ENCODE assay signal across 8 cellular contexts in the genomic region with DNA sequence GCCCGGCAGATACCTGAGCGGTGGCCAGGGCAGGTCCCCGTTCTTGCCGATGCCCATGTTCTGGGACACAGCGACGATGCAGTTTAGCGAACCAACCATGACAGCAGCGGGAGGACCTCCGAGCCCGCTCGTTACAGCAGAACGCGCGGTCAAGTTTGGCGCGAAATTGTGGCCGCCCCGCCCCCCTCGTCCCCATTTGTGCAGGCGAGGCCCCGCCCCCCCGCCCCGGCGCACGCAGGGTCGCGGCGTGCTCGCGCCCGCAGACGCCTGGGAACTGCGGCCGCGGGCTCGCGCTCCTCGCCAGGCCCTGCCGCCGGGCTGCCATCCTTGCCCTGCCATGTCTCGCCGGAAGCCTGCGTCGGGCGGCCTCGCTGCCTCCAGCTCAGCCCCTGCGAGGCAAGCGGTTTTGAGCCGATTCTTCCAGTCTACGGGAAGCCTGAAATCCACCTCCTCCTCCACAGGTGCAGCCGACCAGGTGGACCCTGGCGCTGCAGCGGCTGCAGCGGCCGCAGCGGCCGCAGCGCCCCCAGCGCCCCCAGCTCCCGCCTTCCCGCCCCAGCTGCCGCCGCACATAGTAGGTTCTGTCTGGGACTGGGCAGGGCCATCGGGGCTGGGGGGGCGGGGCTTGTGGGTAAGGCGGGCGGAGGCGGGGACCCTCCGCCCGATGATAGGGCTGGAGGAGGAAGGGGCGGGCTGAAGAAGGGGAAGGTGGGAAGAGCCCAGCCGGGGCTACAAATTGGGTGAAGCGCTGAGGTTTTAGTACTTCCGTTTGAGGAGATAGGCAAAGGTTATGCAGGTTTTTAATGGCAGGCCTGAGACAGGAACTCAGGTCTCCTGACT. TPM values are rescaled to one million over a fixed set of nuclear protein-coding genes. Genes with fewer than 3 reads are reported as not detected.
DNase-seq lines count a peak whose midpoint lies in the region; ATAC-seq and TF ChIP-seq lines count a peak whose summit lies in the region.

A gene (minus strand): TSS at position 593 of the 840 bp plus-strand sequence. CDS start 494 bp downstream, at position 99.
A gene (plus strand): TSS at position 262 of the 840 bp plus-strand sequence. CDS start 76 bp downstream, at position 338.

- peaks cover 3% of the 10 kb centered on the region for H3K4me1 ChIP-seq in ovary (ENCODE audit: insufficient read depth)
- H3K4me1 ChIP-seq in thymus (ENCODE audit: control insufficient read depth, insufficient read depth, low read length): peaks cover 13% of the 10 kb centered on the region

- peaks cover 4% of the 10 kb centered on the region; the same call in 1 of the 2 replicates for H4K20me1 ChIP-seq in SU-DHL-6 (ENCODE audit: low read depth, low read length)

- H3K4me1 Mint-ChIP-seq in activated naive CD8-positive, alpha-beta T cell treated with anti-CD3 and anti-CD28 coated beads, Interleukin-2, amount 10 ng/mL, durations not matched to agents 7 days and 5 days: peaks cover 17% of the 10 kb centered on the region

- no peaks in the 10 kb centered on the region for H3K9me2 ChIP-seq in SU-DHL-6 (replicated peaks; ENCODE audit: insufficient read depth, low read length)

- H3K9me3 ChIP-seq in SU-DHL-6 (ENCODE audit: insufficient read depth, low read length) (no peaks in the 10 kb centered on the region), ovary (no peaks in the 10 kb centered on the region), thymus (ENCODE audit: control insufficient read depth) (no peaks in the 10 kb centered on the region)

- no peaks in the 10 kb centered on the region for H3K27me3 ChIP-seq in SU-DHL-6 (ENCODE audit: low read length)
- H3K27me3 ChIP-seq in ovary: no peaks in the 10 kb centered on the region
- H3K27me3 ChIP-seq in thymus (ENCODE audit: control insufficient read depth, insufficient read depth): no peaks in the 10 kb centered on the region

- H3K36me3 Mint-ChIP-seq in activated naive CD8-positive, alpha-beta T cell treated with anti-CD3 and anti-CD28 coated beads, Interleukin-2, amount 10 ng/mL, durations not matched to agents 7 days and 5 days: peaks cover 24% of the 10 kb centered on the region

- H3K27ac ChIP-seq in SU-DHL-6 (ENCODE audit: low read depth, low read length): peak within 1 kb of the TSS; percentile 96
- peak within 1 kb of the TSS; percentile 89 to 94 for H3K27ac ChIP-seq in ovary
- peak within 1 kb of the TSS; percentile 100 for H3K27ac ChIP-seq in thymus (ENCODE audit: low read depth)

- no peaks in the 10 kb centered on the region for H3K27me3 Mint-ChIP-seq in activated naive CD8-positive, alpha-beta T cell treated with anti-CD3 and anti-CD28 coated beads, Interleukin-2, amount 10 ng/mL, durations not matched to agents 7 days and 5 days

- peak within 1 kb of the TSS; percentile 90 for H3K4me3 Mint-ChIP-seq in activated naive CD8-positive, alpha-beta T cell treated with anti-CD3 and anti-CD28 coated beads, Interleukin-2, amount 10 ng/mL, durations not matched to agents 7 days and 5 days

- H3K27ac Mint-ChIP-seq in activated naive CD8-positive, alpha-beta T cell treated with anti-CD3 and anti-CD28 coated beads, Interleukin-2, amount 10 ng/mL, durations not matched to agents 7 days and 5 days: peak within 1 kb of the TSS; percentile 96

- peak within 1 kb of the TSS; percentile 91 for H3K4me3 ChIP-seq in SU-DHL-6 (ENCODE audit: insufficient read depth, low read length, poor library complexity, severe bottlenecking)
- peak within 1 kb of the TSS; percentile 98 for H3K4me3 ChIP-seq in ovary
- H3K4me3 ChIP-seq in thymus (ENCODE audit: low read length): peak within 1 kb of the TSS; percentile 96

- CTCF ChIA-PET in GM10248 (lab: Yijun Ruan, JAX): interaction anchor here (1.1 to 5.3 kb wide), 4 partner anchors 10 to 17 kb away, joined by 3 to 36 read pairs (median 6); no protein-coding TSS in a partner anchor

- ATAC-seq in HG02642 (IDR thresholded peaks at IDR 0.05; ENCODE audit: poor library complexity, unreplicated experiment): peak; percentile 72
- ATAC-seq in activated naive CD8-positive, alpha-beta T cell treated with anti-CD3 and anti-CD28 coated beads, Interleukin-2, amount 10 ng/mL, durations not matched to agents 7 days and 5 days (ENCODE audit: low read depth): peak; percentile 42
- ATAC-seq in Right ventricle myocardium superior (ENCODE audit: poor library complexity): peak; percentile 76

- intact Hi-C loops in Right ventricle myocardium superior (cut with DNase I) (no loop called here), ovary (cut with DNase I) (no loop called here)

- peaks cover 5% of the 10 kb centered on the region; the same call in 1 of the 2 replicates for H3F3A ChIP-seq in SU-DHL-6 (ENCODE audit: insufficient read depth)

- peaks cover 15% of the 10 kb centered on the region for H3K36me3 ChIP-seq in SU-DHL-6 (ENCODE audit: low read length)
- H3K36me3 ChIP-seq in ovary: no peaks in the 10 kb centered on the region
- H3K36me3 ChIP-seq in thymus (ENCODE audit: control insufficient read depth, insufficient read depth): peaks cover 15% of the 10 kb centered on the region

- H3K9ac ChIP-seq in SU-DHL-6 (ENCODE audit: low read length): peak within 1 kb of the TSS; percentile 90

- H3K9me3 Mint-ChIP-seq in activated naive CD8-positive, alpha-beta T cell treated with anti-CD3 and anti-CD28 coated beads, Interleukin-2, amount 10 ng/mL, durations not matched to agents 7 days and 5 days: no peaks in the 10 kb centered on the region

- no peak for TF ChIP-seq EP300 in ovary (IDR thresholded peaks at IDR 0.05)

- whole genome bisulfite sequencing in ovary, 3 donors: 0 to 1% (median 0%) methylated on average over 31 to 74 of the region's 74 CpGs
- WGBS in thymus: under 1% methylated on average over 74 of the region's 74 CpGs

- peaks cover 24% of the 10 kb centered on the region for H3K79me2 ChIP-seq in SU-DHL-6 (ENCODE audit: insufficient read depth, low read length)

- DNase-seq in GM10248 (ENCODE audit: extremely low spot score) (peak; percentile 94), NCI-H1417 (lab: John Stamatoyannopoulos, UW) (peak; percentile 83 to 93 (median 92)), Right ventricle myocardium superior (peak; percentile 93), ovary (peak; percentile 81 to 93 (median 90))
- DNase-seq in activated naive CD8-positive, alpha-beta T cell treated with anti-CD3 and anti-CD28 coated beads, Interleukin-2, amount 10 ng/mL, durations not matched to agents 7 days and 5 days: peak; percentile 91

- no peak for TF ChIP-seq POLR2A in ovary (IDR thresholded peaks at IDR 0.05)

- peak within 1 kb of the TSS; percentile 97 for H3K4me2 ChIP-seq in SU-DHL-6 (ENCODE audit: low read depth, low read length, poor library complexity, severe bottlenecking)

- TF ChIP-seq CTCF in GM10248 (IDR thresholded peaks at IDR 0.05; ENCODE audit: control extremely low read depth, extremely low read depth, low read depth, missing control alignments): peak; percentile 1
- TF ChIP-seq CTCF in SU-DHL-6 (IDR thresholded peaks at IDR 0.05; ENCODE audit: insufficient read depth, low read length, poor library complexity, severe bottlenecking): peak; percentile 11
- TF ChIP-seq CTCF in ovary (IDR thresholded peaks at IDR 0.05): no peak

- POLR2A ChIA-PET in GM10248 (lab: Yijun Ruan, JAX): interaction anchor here (0.7 kb wide), 1 partner anchor 394 kb away, joined by 3 read pairs; no protein-coding TSS in a partner anchor
- POLR2A ChIA-PET in activated naive CD8-positive, alpha-beta T cell treated with anti-CD3 and anti-CD28 coated beads, Interleukin-2, amount 10 ng/mL, durations not matched to agents 7 days and 5 days (lab: Charles Lee): interaction anchor here (0.6 to 2.0 kb wide), 8 partner anchors 10 to 647 kb away, joined by 3 to 7 read pairs (median 4); a partner anchor contains a TSS

- H2AFZ ChIP-seq in SU-DHL-6 (ENCODE audit: low read depth, low read length, severe bottlenecking): no peak within 1 kb of the TSS

RNA-seq across cellular contexts. Expression of the first gene that starts in this region (rescaled TPM):
- 10 to 100 TPM; 63.6 to 67.4 TPM for total RNA-seq in activated naive CD8-positive, alpha-beta T cell treated with anti-CD3 and anti-CD28 coated beads, Interleukin-2, amount 10 ng/mL, durations not matched to agents 7 days and 5 days
- 10.7 TPM for total RNA-seq in Right ventricle myocardium superior
- total RNA-seq in ovary: 10 to 100 TPM in 2 of 7 donors, 1 to 10 TPM in 5; 2.4 to 12.4 (median 8.6) TPM
- 10 to 100 TPM in 1 of 2 donors, 1 to 10 TPM in 1; 6.4 to 17.5 TPM for polyA plus RNA-seq in ovary
- 15.9 TPM for polyA plus RNA-seq in thymus

RNA-seq across cellular contexts. Expression of the second gene that starts in this region (rescaled TPM):
- total RNA-seq in activated naive CD8-positive, alpha-beta T cell treated with anti-CD3 and anti-CD28 coated beads, Interleukin-2, amount 10 ng/mL, durations not matched to agents 7 days and 5 days: 10 to 100 TPM; 18.1 to 18.6 TPM
- total RNA-seq in Right ventricle myocardium superior: 10.5 TPM
- 10 to 100 TPM; 12.3 to 17.0 (median 14.1) TPM for total RNA-seq in ovary
- polyA plus RNA-seq in ovary: 1 to 10 TPM; 5.1 to 8.8 TPM
- 4.8 TPM for polyA plus RNA-seq in thymus

Comparison
In these comparisons a context has a peak if more than half of its experiments do, and no peak if none do; other contexts are left out.
1. Peak in every context shown above with its lines: DNase-seq, ATAC-seq, H3K4me3 ChIP-seq and H3K27ac ChIP-seq.
2. CTCF ChIP-seq: peak in GM10248 (single experiment) and SU-DHL-6 (single experiment); none in ovary (0 of 3).